Comparison of ENCODE assay signal across 10 cellular contexts in the genomic region with DNA sequence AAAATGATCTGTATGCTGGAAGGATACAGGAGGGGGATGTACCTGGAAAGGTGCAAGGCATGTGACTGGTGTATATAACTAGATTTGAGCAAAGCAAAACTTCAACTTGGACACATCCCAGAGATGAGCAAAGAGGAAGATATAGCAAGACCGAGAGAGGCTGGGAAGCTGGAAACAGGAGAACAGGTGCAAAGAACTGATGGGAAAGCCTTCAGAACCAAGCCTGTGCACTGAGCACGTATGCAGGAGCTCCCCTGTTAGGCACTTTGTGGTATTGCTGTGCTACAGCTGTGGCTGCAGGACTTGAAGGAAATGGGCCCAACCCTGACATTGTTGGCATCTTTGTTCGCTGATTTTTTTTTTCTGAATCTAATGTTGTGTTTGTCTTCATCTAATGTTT.
A peak's percentile ranks its signal among the peaks of the same experiment; 100 is the strongest.
DNase-seq lines count a peak whose midpoint lies in the region; ATAC-seq and TF ChIP-seq lines count a peak whose summit lies in the region.
"Had no signal": no experiment of that assay in that cellular context is flagged by ENCODE, and none has a peak within 500 bp of the region (broad histone marks: within the 10 kb centered on the region; RNA-seq: fewer than 3 reads in every experiment).

No MANE protein-coding gene starts in this region.

- no peak overlapping the region for H3K27ac Mint-ChIP-seq in activated naive CD8-positive, alpha-beta T cell treated with anti-CD3 and anti-CD28 coated beads, Interleukin-2, amount 10 ng/mL, durations not matched to agents 7 days and 5 days
- no peak overlapping the region for H3K27ac Mint-ChIP-seq in activated naive CD8-positive, alpha-beta T cell treated with anti-CD3 and anti-CD28 coated beads for 36 hours
- H3K27ac Mint-ChIP-seq in endothelial cell (ENCODE audit: unreplicated experiment): no peak overlapping the region

- H3K4me3 ChIP-seq in thyroid gland (replicated peaks in 1 of 3) (no peak overlapping the region), MG63 (no peak overlapping the region)
- H3K4me3 ChIP-seq: heart left ventricle had no signal

- intact Hi-C loops in thyroid gland (cut with DNase I): no loop called here

- peak; percentile 77 for ATAC-seq in activated naive CD8-positive, alpha-beta T cell treated with anti-CD3 and anti-CD28 coated beads, Interleukin-2, amount 10 ng/mL, durations not matched to agents 7 days and 5 days (ENCODE audit: low read depth)
- no peak for ATAC-seq in HG02623 (IDR thresholded peaks at IDR 0.05; ENCODE audit: unreplicated experiment)
- ATAC-seq: heart left ventricle had no signal

- H3K27me3 ChIP-seq in thyroid gland (no peaks in the 10 kb centered on the region), MG63 (no peaks in the 10 kb centered on the region)
- H3K27me3 ChIP-seq: heart left ventricle had no signal

- peak overlapping the region in 2 of 3 donors; percentile 37 to 44 for H3K27ac ChIP-seq in thyroid gland
- H3K27ac ChIP-seq: heart left ventricle had no signal

- H3K36me3 Mint-ChIP-seq in activated naive CD8-positive, alpha-beta T cell treated with anti-CD3 and anti-CD28 coated beads, Interleukin-2, amount 10 ng/mL, durations not matched to agents 7 days and 5 days: peaks cover 4% of the 10 kb centered on the region
- H3K36me3 Mint-ChIP-seq in activated naive CD8-positive, alpha-beta T cell treated with anti-CD3 and anti-CD28 coated beads for 36 hours: no peaks in the 10 kb centered on the region
- H3K36me3 Mint-ChIP-seq in endothelial cell (ENCODE audit: low read depth, unreplicated experiment): no peaks in the 10 kb centered on the region

- POLR2A ChIA-PET in activated naive CD8-positive, alpha-beta T cell treated with anti-CD3 and anti-CD28 coated beads, Interleukin-2, amount 10 ng/mL, durations not matched to agents 7 days and 5 days (lab: Charles Lee): no interaction called here

- H3K36me3 ChIP-seq in thyroid gland: no peaks in the 10 kb centered on the region
- no peaks in the 10 kb centered on the region for H3K36me3 ChIP-seq in MG63
- H3K36me3 ChIP-seq: heart left ventricle had no signal

- peaks cover 12 to 21% of the 10 kb centered on the region in 2 donors for H3K4me1 ChIP-seq in thyroid gland
- H3K4me1 ChIP-seq: heart left ventricle had no signal

- DNase-seq in activated naive CD8-positive, alpha-beta T cell treated with anti-CD3 and anti-CD28 coated beads, Interleukin-2, amount 10 ng/mL, durations not matched to agents 7 days and 5 days: no peak
- DNase-seq in activated naive CD8-positive, alpha-beta T cell treated with anti-CD3 and anti-CD28 coated beads for 36 hours: no peak
- DNase-seq in NCI-H524 treated with DMSO at 0.1 percent for 48 hours (lab: John Stamatoyannopoulos, UW) (peak; percentile 12), endothelial cell (ENCODE audit: low spot score) (peak; percentile 33), thyroid gland (peak; percentile 36 to 41), MG63 (no peak), occipital lobe (lab: John Stamatoyannopoulos, UW) (no peak)
- DNase-seq: GF-D8, heart left ventricle had no signal

- no peaks in the 10 kb centered on the region for H3K27me3 Mint-ChIP-seq in activated naive CD8-positive, alpha-beta T cell treated with anti-CD3 and anti-CD28 coated beads, Interleukin-2, amount 10 ng/mL, durations not matched to agents 7 days and 5 days
- H3K27me3 Mint-ChIP-seq in activated naive CD8-positive, alpha-beta T cell treated with anti-CD3 and anti-CD28 coated beads for 36 hours: no peaks in the 10 kb centered on the region
- no peaks in the 10 kb centered on the region for H3K27me3 Mint-ChIP-seq in endothelial cell (ENCODE audit: unreplicated experiment)

- 50 to 53% methylated on average over 3 of the region's 3 CpGs for WGBS in thyroid gland, 2 donors

- H3K9me3 ChIP-seq in thyroid gland (no peaks in the 10 kb centered on the region), MG63 (no peaks in the 10 kb centered on the region)
- H3K9me3 ChIP-seq: heart left ventricle had no signal

- H3K9me3 Mint-ChIP-seq in activated naive CD8-positive, alpha-beta T cell treated with anti-CD3 and anti-CD28 coated beads, Interleukin-2, amount 10 ng/mL, durations not matched to agents 7 days and 5 days: no peaks in the 10 kb centered on the region
- H3K9me3 Mint-ChIP-seq in activated naive CD8-positive, alpha-beta T cell treated with anti-CD3 and anti-CD28 coated beads for 36 hours: no peaks in the 10 kb centered on the region
- H3K9me3 Mint-ChIP-seq in endothelial cell (ENCODE audit: unreplicated experiment): no peaks in the 10 kb centered on the region

- no peak for TF ChIP-seq POLR2A in thyroid gland (IDR thresholded peaks at IDR 0.05)

- H3K4me3 Mint-ChIP-seq in activated naive CD8-positive, alpha-beta T cell treated with anti-CD3 and anti-CD28 coated beads, Interleukin-2, amount 10 ng/mL, durations not matched to agents 7 days and 5 days: no peak overlapping the region
- no peak overlapping the region for H3K4me3 Mint-ChIP-seq in activated naive CD8-positive, alpha-beta T cell treated with anti-CD3 and anti-CD28 coated beads for 36 hours
- H3K4me3 Mint-ChIP-seq in endothelial cell (ENCODE audit: unreplicated experiment): no peak overlapping the region

- TF ChIP-seq CTCF in endothelial cell (IDR thresholded peaks at IDR 0.05; ENCODE audit: unreplicated experiment) (no peak), thyroid gland (IDR thresholded peaks at IDR 0.05) (peak in 4 of 6 experiments; percentile 25 to 60 (median 56))

- H3K4me1 Mint-ChIP-seq in activated naive CD8-positive, alpha-beta T cell treated with anti-CD3 and anti-CD28 coated beads, Interleukin-2, amount 10 ng/mL, durations not matched to agents 7 days and 5 days: peaks cover 10% of the 10 kb centered on the region
- peaks cover 5% of the 10 kb centered on the region for H3K4me1 Mint-ChIP-seq in activated naive CD8-positive, alpha-beta T cell treated with anti-CD3 and anti-CD28 coated beads for 36 hours
- peaks cover 7% of the 10 kb centered on the region for H3K4me1 Mint-ChIP-seq in endothelial cell (ENCODE audit: unreplicated experiment)

Comparison
In these comparisons a context has a peak if more than half of its experiments do, and no peak if none do; other contexts are left out.
1. DNase-seq: peak in NCI-H524 treated with DMSO at 0.1 percent for 48 hours (single experiment), endothelial cell (single experiment) and thyroid gland (2 of 2); none in activated naive CD8-positive, alpha-beta T cell treated with anti-CD3 and anti-CD28 coated beads, Interleukin-2, amount 10 ng/mL, durations not matched to agents 7 days and 5 days (single experiment), activated naive CD8-positive, alpha-beta T cell treated with anti-CD3 and anti-CD28 coated beads for 36 hours (single experiment), MG63 (single experiment) and occipital lobe (single experiment).